In the genomic region with DNA sequence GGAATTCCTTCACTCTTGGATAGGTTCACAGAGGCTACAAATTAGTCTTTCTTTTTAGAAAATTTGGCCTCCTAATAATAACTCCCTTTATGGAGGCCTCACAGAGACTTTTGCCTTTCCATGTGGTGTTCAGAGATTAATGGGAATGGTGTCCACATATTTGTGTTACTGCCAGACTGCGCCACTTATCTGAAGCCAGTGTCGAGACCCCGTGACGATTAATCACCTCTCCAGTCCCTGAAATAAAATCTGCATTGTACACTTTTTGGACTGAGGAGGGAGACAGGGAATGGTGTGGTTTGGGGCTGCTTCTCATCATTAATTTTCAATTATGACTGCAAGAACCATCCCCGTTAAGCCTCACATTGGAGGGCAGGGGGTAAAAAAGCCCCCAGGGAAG, we compare ENCODE assay signal across 19 cellular contexts.
"Had no signal": no experiment of that assay in that cellular context is flagged by ENCODE, and none has a peak within 500 bp of the region (broad histone marks: within the 10 kb centered on the region; RNA-seq: fewer than 3 reads in every experiment).

No MANE protein-coding gene starts in this region.

- H3K27ac ChIP-seq: epithelial cell of prostate, left lung, pancreas, skin epidermis, thyroid gland had no signal

- H3K9me3 Mint-ChIP-seq: activated CD8-positive, alpha-beta T cell treated with anti-CD3 and anti-CD28 coated beads for 36 hours; WTC11 had no signal

- H3K4me3 ChIP-seq: left lung, pancreas, skin epidermis, thyroid gland had no signal

- H3K4me3 Mint-ChIP-seq: activated CD8-positive, alpha-beta T cell treated with anti-CD3 and anti-CD28 coated beads for 36 hours; activated naive CD8-positive, alpha-beta T cell; activated T-cell treated with anti-CD3 and anti-CD28 coated beads, Interleukin-2, amount 50 U/mL, for 72 hours; dendritic cell treated with granulocyte-macrophage colony-stimulating factor and Interleukin-4, amounts not matched to agents 40 ng/mL and 50 ng/mL, for 4 days; effector memory CD8-positive, alpha-beta T cell; stimulated activated naive B cell treated with anti-CD40 and anti-IgM and Interleukin-4, amounts not matched to agents 10 μg/mL and 1 μg/mL and 100 μg/mL, for 72 hours; WTC11 had no signal

- H3K36me3 ChIP-seq: left lung, pancreas, thyroid gland had no signal

- H3K27me3 ChIP-seq: left lung, pancreas, thyroid gland had no signal

- H3K27ac Mint-ChIP-seq: activated CD8-positive, alpha-beta T cell treated with anti-CD3 and anti-CD28 coated beads for 36 hours; activated naive CD8-positive, alpha-beta T cell; activated T-cell treated with anti-CD3 and anti-CD28 coated beads, Interleukin-2, amount 50 U/mL, for 72 hours; dendritic cell treated with granulocyte-macrophage colony-stimulating factor and Interleukin-4, amounts not matched to agents 40 ng/mL and 50 ng/mL, for 4 days; effector memory CD8-positive, alpha-beta T cell; stimulated activated naive B cell treated with anti-CD40 and anti-IgM and Interleukin-4, amounts not matched to agents 10 μg/mL and 1 μg/mL and 100 μg/mL, for 72 hours; WTC11 had no signal

- H3K4me1 Mint-ChIP-seq: stimulated activated naive B cell treated with anti-CD40 and anti-IgM and Interleukin-4, amounts not matched to agents 10 μg/mL and 1 μg/mL and 100 μg/mL, for 72 hours; WTC11 had no signal

- ATAC-seq: activated CD8-positive, alpha-beta T cell treated with anti-CD3 and anti-CD28 coated beads for 36 hours; activated T-cell treated with anti-CD3 and anti-CD28 coated beads, Interleukin-2, amount 50 U/mL, for 72 hours; effector memory CD8-positive, alpha-beta T cell; left lung; stimulated activated naive B cell treated with anti-CD40 and anti-IgM and Interleukin-4, amounts not matched to agents 10 μg/mL and 1 μg/mL and 100 μg/mL, for 72 hours; WTC11 had no signal

- H3K27me3 Mint-ChIP-seq: activated CD8-positive, alpha-beta T cell treated with anti-CD3 and anti-CD28 coated beads for 36 hours; activated naive CD8-positive, alpha-beta T cell; dendritic cell treated with granulocyte-macrophage colony-stimulating factor and Interleukin-4, amounts not matched to agents 40 ng/mL and 50 ng/mL, for 4 days; effector memory CD8-positive, alpha-beta T cell; stimulated activated naive B cell treated with anti-CD40 and anti-IgM and Interleukin-4, amounts not matched to agents 10 μg/mL and 1 μg/mL and 100 μg/mL, for 72 hours had no signal

- H3K9me3 ChIP-seq: left lung, pancreas, thyroid gland had no signal

- H3K36me3 Mint-ChIP-seq: activated naive CD8-positive, alpha-beta T cell; stimulated activated naive B cell treated with anti-CD40 and anti-IgM and Interleukin-4, amounts not matched to agents 10 μg/mL and 1 μg/mL and 100 μg/mL, for 72 hours; WTC11 had no signal

- DNase-seq: activated CD4-positive, alpha-beta T cell treated with anti-CD3 and anti-CD28 coated beads for 4 hours; activated CD8-positive, alpha-beta T cell treated with anti-CD3 and anti-CD28 coated beads for 36 hours; activated gamma-delta T cell treated with Interleukin-2 at 50 U/mL for 16 hours; activated T-cell treated with anti-CD3 and anti-CD28 coated beads, Interleukin-2, amount 50 U/mL, for 72 hours; amygdala; effector memory CD8-positive, alpha-beta T cell; hippocampal formation; left lung; mesendoderm; stimulated activated CD4-positive, alpha-beta T cell treated with anti-CD3 and anti-CD28 coated beads, Interleukin-15, amount 100 ng/mL, for 24 hours; stimulated activated CD4-positive, alpha-beta T cell treated with anti-CD3 and anti-CD28 coated beads, Interleukin-4, amount 100 ng/mL, for 1 hour; stimulated activated naive B cell treated with anti-CD40 and anti-IgM and Interleukin-4, amounts not matched to agents 10 μg/mL and 1 μg/mL and 100 μg/mL, for 72 hours; thyroid gland had no signal

- H3K4me1 ChIP-seq: left lung, thyroid gland had no signal
